In the genomic region with DNA sequence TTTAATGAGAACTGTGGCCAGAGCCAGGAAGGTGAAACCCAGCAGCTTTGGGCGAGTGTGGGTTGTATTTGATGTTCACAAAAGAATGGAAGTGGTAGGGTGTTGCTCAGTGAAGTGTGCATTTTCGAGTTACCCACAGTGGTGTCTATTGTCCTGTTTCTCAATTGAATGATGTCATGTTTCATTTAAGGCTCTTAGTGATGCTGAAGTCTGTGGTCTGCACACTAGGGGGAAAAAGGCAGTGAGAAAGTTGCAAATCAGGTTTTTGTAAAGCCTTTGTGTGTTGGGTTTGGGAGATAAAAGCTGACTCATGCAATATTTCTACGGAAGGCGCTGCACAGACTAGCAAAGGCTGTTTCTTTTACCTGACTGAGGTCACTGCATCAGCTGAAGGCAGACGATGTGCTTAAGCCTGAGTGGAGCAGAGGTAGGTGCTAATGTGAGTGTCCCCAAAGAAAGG, we compare ENCODE assay signal across 8 cellular contexts.
DNase-seq lines count a peak whose midpoint lies in the region; ATAC-seq and TF ChIP-seq lines count a peak whose summit lies in the region.

No MANE protein-coding gene starts in this region.

- no peak for TF ChIP-seq CTCF in Calu3 (IDR thresholded peaks at IDR 0.05; ENCODE audit: unreplicated experiment)
- peak; percentile 55 for TF ChIP-seq CTCF in foreskin keratinocyte (conservative IDR thresholded peaks at IDR 0.05)
- peak; percentile 69 for TF ChIP-seq CTCF in type B pancreatic cell (conservative IDR thresholded peaks at IDR 0.05)

- peaks cover 23% of the 10 kb centered on the region for H3K4me1 Mint-ChIP-seq in Calu3 (ENCODE audit: low read depth, unreplicated experiment)
- H3K4me1 Mint-ChIP-seq in type B pancreatic cell (ENCODE audit: unreplicated experiment): peaks cover 53% of the 10 kb centered on the region

- H3K4me1 ChIP-seq in NT2/D1 (ENCODE audit: insufficient read depth, insufficient read length) (no peaks in the 10 kb centered on the region), foreskin keratinocyte (peaks cover 14% of the 10 kb centered on the region)

- H3K27ac Mint-ChIP-seq in Calu3 (ENCODE audit: unreplicated experiment) (peak overlapping the region; percentile 75), type B pancreatic cell (peak overlapping the region; percentile 96)

- no peaks in the 10 kb centered on the region for H3K9me3 ChIP-seq in NT2/D1 (ENCODE audit: insufficient read depth, low read length)

- intact Hi-C loops in Calu3 (cut with micrococcal nuclease; ENCODE audit: unreplicated experiment): loop anchor here (5.0 kb wide), 1 partner anchor 91 kb away; no protein-coding TSS in a partner anchor

- H3K27me3 Mint-ChIP-seq in Calu3 (ENCODE audit: unreplicated experiment): no peaks in the 10 kb centered on the region
- H3K27me3 Mint-ChIP-seq in type B pancreatic cell: no peaks in the 10 kb centered on the region

- H3K9me3 Mint-ChIP-seq in Calu3 (ENCODE audit: low read depth, unreplicated experiment): no peaks in the 10 kb centered on the region
- no peaks in the 10 kb centered on the region for H3K9me3 Mint-ChIP-seq in type B pancreatic cell

- H3K4me3 ChIP-seq in NT2/D1 (ENCODE audit: insufficient read length, low read depth): peak overlapping the region; percentile 19

- no peaks in the 10 kb centered on the region for H3K27me3 ChIP-seq in NT2/D1 (ENCODE audit: insufficient read depth, insufficient read length)
- no peaks in the 10 kb centered on the region for H3K27me3 ChIP-seq in foreskin keratinocyte

- peak; percentile 98 for ATAC-seq in HG03108 (IDR thresholded peaks at IDR 0.05; ENCODE audit: unreplicated experiment)
- ATAC-seq in foreskin keratinocyte: peak; percentile 94

- H3K36me3 Mint-ChIP-seq in Calu3 (ENCODE audit: insufficient read depth, unreplicated experiment): peaks cover 8% of the 10 kb centered on the region
- H3K36me3 Mint-ChIP-seq in type B pancreatic cell: peaks cover 4% of the 10 kb centered on the region

- CTCF ChIA-PET in Calu3 (lab: Charles Lee): interaction anchor here (0.6 to 0.7 kb wide), 3 partner anchors 28 to 152 kb away, joined by 3 read pairs; no protein-coding TSS in a partner anchor

- DNase-seq in Calu3: peak; percentile 47
- DNase-seq in GM19240 (ENCODE audit: insufficient read length, low spot score): peak; percentile 36
- DNase-seq in NT2/D1 (ENCODE audit: low read depth, low spot score): no peak
- DNase-seq in foreskin keratinocyte: peak; percentile 98
- no peak for DNase-seq in type B pancreatic cell (ENCODE audit: extremely low spot score, unreplicated experiment)
- DNase-seq in NCI-H446 (lab: John Stamatoyannopoulos, UW): no peak
- no peak for DNase-seq in activated CD8-positive, alpha-beta memory T cell treated with anti-CD3 and anti-CD28 coated beads for 24 hours

- H3K27ac ChIP-seq in foreskin keratinocyte: peak overlapping the region; percentile 65

- no peaks in the 10 kb centered on the region for H3K36me3 ChIP-seq in NT2/D1 (ENCODE audit: insufficient read depth, insufficient read length, low read length)

- H3K4me3 Mint-ChIP-seq in Calu3 (ENCODE audit: low read depth, unreplicated experiment): peak overlapping the region; percentile 42
- H3K4me3 Mint-ChIP-seq in type B pancreatic cell: peak overlapping the region; percentile 90

- peak overlapping the region; percentile 44 for H3K9ac ChIP-seq in NT2/D1 (ENCODE audit: insufficient read length, low read depth)

- no TSS peak for BruUV-seq in Calu3 (replicated peaks; lab: Mats Ljungman, UMichigan)

Comparison
In these comparisons a context has a peak if more than half of its experiments do, and no peak if none do; other contexts are left out.
1. DNase-seq: peak in Calu3 (single experiment), GM19240 (single experiment) and foreskin keratinocyte (2 of 2); none in NT2/D1 (single experiment), type B pancreatic cell (single experiment), NCI-H446 (0 of 2) and activated CD8-positive, alpha-beta memory T cell treated with anti-CD3 and anti-CD28 coated beads for 24 hours (single experiment).